In genomic region chr14:22118894-22119477, GRCh38 we compare ENCODE assay signal across 19 cellular contexts.
DNase-seq lines count a peak whose midpoint lies in the region; ATAC-seq and TF ChIP-seq lines count a peak whose summit lies in the region.
"Had no signal": no experiment of that assay in that cellular context is flagged by ENCODE, and none has a peak within 500 bp of the region (broad histone marks: within the 10 kb centered on the region; RNA-seq: fewer than 3 reads in every experiment).

No MANE protein-coding gene starts in this region.

- no peak for ATAC-seq in CD4-positive, alpha-beta T cell (ENCODE audit: poor library complexity)
- ATAC-seq in mucosa of descending colon = peak; percentile 65
- ATAC-seq in HG02885 (IDR thresholded peaks at IDR 0.05; ENCODE audit: poor library complexity, unreplicated experiment) = no peak
- ATAC-seq: GM12878, HCT116 had no signal

- intact Hi-C loops in CD4-positive, alpha-beta T cell (cut with DNase I, micrococcal nuclease) = loop anchor here in 1 of 2 experiments (10.0 kb wide), 1 partner anchor 436 kb away; no protein-coding TSS in a partner anchor
- intact Hi-C loops in activated T-helper 2 cell treated with anti-CD3 and anti-CD28 coated beads, Interferon-gamma antibody, Interleukin-2, Interleukin-4, amounts not matched to agents 10 μg/mL and 5 μg/mL and 100 μg/mL, durations not matched to agents 14 hours and 24 hours and 36 hours (cut with micrococcal nuclease) = no loop called here
- intact Hi-C loops in mucosa of descending colon (cut with DNase I, micrococcal nuclease) = no loop called here

- H3K27ac ChIP-seq in CD4-positive, alpha-beta T cell (ENCODE audit: low read depth, low read length) = no peak overlapping the region
- H3K27ac ChIP-seq: cardiac muscle cell, esophagus squamous epithelium, left ventricle myocardium inferior, right atrium auricular region had no signal

- DNase-seq in CD4-positive, alpha-beta T cell = no peak
- DNase-seq in EH (ENCODE audit: low read depth) = peak; percentile 16
- no peak for DNase-seq in activated T-helper 2 cell treated with anti-CD3 and anti-CD28 coated beads, Interferon-gamma antibody, Interleukin-2, Interleukin-4, amounts not matched to agents 10 μg/mL and 5 μg/mL and 100 μg/mL, durations not matched to agents 14 hours and 24 hours and 36 hours (ENCODE audit: low spot score)
- DNase-seq in mucosa of descending colon = peak in 1 of 3 donors; percentile 39
- DNase-seq in NCI-H2081 (lab: John Stamatoyannopoulos, UW) = no peak
- no peak for DNase-seq in NCI-H146 (lab: John Stamatoyannopoulos, UW)
- DNase-seq: AML-193, esophagus squamous epithelium, GDM1, KBM-7, left ventricle myocardium inferior, NCI-H524 treated with DMSO at 0.1 percent for 48 hours, nucleus accumbens, SW 1271 had no signal

- H3K4me3 Mint-ChIP-seq in CD4-positive, alpha-beta T cell = peak overlapping the region; percentile 83
- H3K4me3 Mint-ChIP-seq in activated T-helper 2 cell treated with anti-CD3 and anti-CD28 coated beads, Interferon-gamma antibody, Interleukin-2, Interleukin-4, amounts not matched to agents 10 μg/mL and 5 μg/mL and 100 μg/mL, durations not matched to agents 14 hours and 24 hours and 36 hours (ENCODE audit: low read depth) = peak overlapping the region; percentile 72

- no peak for TF ChIP-seq CTCF in CD4-positive, alpha-beta T cell (IDR thresholded peaks at IDR 0.05)
- TF ChIP-seq CTCF in mucosa of descending colon (IDR thresholded peaks at IDR 0.05) = no peak

- no peaks in the 10 kb centered on the region for H3K9me3 Mint-ChIP-seq in CD4-positive, alpha-beta T cell
- no peaks in the 10 kb centered on the region for H3K9me3 Mint-ChIP-seq in activated T-helper 2 cell treated with anti-CD3 and anti-CD28 coated beads, Interferon-gamma antibody, Interleukin-2, Interleukin-4, amounts not matched to agents 10 μg/mL and 5 μg/mL and 100 μg/mL, durations not matched to agents 14 hours and 24 hours and 36 hours

- peak overlapping the region; percentile 79 for H3K27ac Mint-ChIP-seq in CD4-positive, alpha-beta T cell
- H3K27ac Mint-ChIP-seq in activated T-helper 2 cell treated with anti-CD3 and anti-CD28 coated beads, Interferon-gamma antibody, Interleukin-2, Interleukin-4, amounts not matched to agents 10 μg/mL and 5 μg/mL and 100 μg/mL, durations not matched to agents 14 hours and 24 hours and 36 hours = peak overlapping the region; percentile 68

- CTCF ChIA-PET in CD4-positive, alpha-beta T cell (lab: Charles Lee) = no interaction called here

- H3K36me3 Mint-ChIP-seq in CD4-positive, alpha-beta T cell (ENCODE audit: low read depth) = no peaks in the 10 kb centered on the region
- H3K36me3 Mint-ChIP-seq in activated T-helper 2 cell treated with anti-CD3 and anti-CD28 coated beads, Interferon-gamma antibody, Interleukin-2, Interleukin-4, amounts not matched to agents 10 μg/mL and 5 μg/mL and 100 μg/mL, durations not matched to agents 14 hours and 24 hours and 36 hours (ENCODE audit: low read depth) = no peaks in the 10 kb centered on the region

- H3K9me3 ChIP-seq in CD4-positive, alpha-beta T cell (ENCODE audit: control insufficient read depth, low read length) = no peaks in the 10 kb centered on the region
- H3K9me3 ChIP-seq in mucosa of descending colon = no peaks in the 10 kb centered on the region
- H3K9me3 ChIP-seq: esophagus squamous epithelium had no signal

- H3K4me1 Mint-ChIP-seq in CD4-positive, alpha-beta T cell (ENCODE audit: low read depth) = peaks cover 21% of the 10 kb centered on the region
- H3K4me1 Mint-ChIP-seq in activated T-helper 2 cell treated with anti-CD3 and anti-CD28 coated beads, Interferon-gamma antibody, Interleukin-2, Interleukin-4, amounts not matched to agents 10 μg/mL and 5 μg/mL and 100 μg/mL, durations not matched to agents 14 hours and 24 hours and 36 hours (ENCODE audit: low read depth) = peaks cover 25% of the 10 kb centered on the region

- H3K27me3 ChIP-seq in CD4-positive, alpha-beta T cell (ENCODE audit: control insufficient read depth, insufficient read depth, low read length) = no peaks in the 10 kb centered on the region
- H3K27me3 ChIP-seq: esophagus squamous epithelium, right atrium auricular region had no signal

- H3K36me3 ChIP-seq in mucosa of descending colon (ENCODE audit: low read depth) = no peaks in the 10 kb centered on the region
- H3K36me3 ChIP-seq: cardiac muscle cell, esophagus squamous epithelium, left ventricle myocardium inferior, right atrium auricular region had no signal

- H3K27me3 Mint-ChIP-seq in CD4-positive, alpha-beta T cell = no peaks in the 10 kb centered on the region
- H3K27me3 Mint-ChIP-seq in activated T-helper 2 cell treated with anti-CD3 and anti-CD28 coated beads, Interferon-gamma antibody, Interleukin-2, Interleukin-4, amounts not matched to agents 10 μg/mL and 5 μg/mL and 100 μg/mL, durations not matched to agents 14 hours and 24 hours and 36 hours (ENCODE audit: low read depth) = peaks cover 1% of the 10 kb centered on the region

- POLR2A ChIA-PET in CD4-positive, alpha-beta T cell (lab: Charles Lee) = interaction anchor here (0.6 to 0.7 kb wide), 2 partner anchors 52 to 451 kb away, joined by 3 read pairs; no protein-coding TSS in a partner anchor

- H3K4me3 ChIP-seq in mucosa of descending colon = no peak overlapping the region
- H3K4me3 ChIP-seq: cardiac muscle cell, esophagus squamous epithelium, GM12878, left ventricle myocardium inferior, right atrium auricular region had no signal

- H3K4me1 ChIP-seq in mucosa of descending colon (ENCODE audit: low read depth) = peaks cover 2% of the 10 kb centered on the region
- H3K4me1 ChIP-seq: esophagus squamous epithelium, left ventricle myocardium inferior, right atrium auricular region had no signal
